In genomic region chr10:131569851-131570715, GRCh38 we compare ENCODE assay signal across 18 cellular contexts.
A peak's percentile ranks its signal among the peaks of the same experiment; 100 is the strongest.
DNase-seq lines count a peak whose midpoint lies in the region; ATAC-seq and TF ChIP-seq lines count a peak whose summit lies in the region.
"Had no signal": no experiment of that assay in that cellular context is flagged by ENCODE, and none has a peak within 500 bp of the region (broad histone marks: within the 10 kb centered on the region; RNA-seq: fewer than 3 reads in every experiment).

No MANE protein-coding gene starts in this region.

- intact Hi-C loops in right cardiac atrium (cut with DNase I) (no loop called here), OCI-LY7 (cut with micrococcal nuclease; ENCODE audit: unreplicated experiment) (no loop called here), right lobe of liver (cut with DNase I) (no loop called here), Caco-2 (cut with micrococcal nuclease; ENCODE audit: unreplicated experiment) (no loop called here)

- H3K27ac ChIP-seq in right atrium auricular region: no peak overlapping the region
- no peak overlapping the region for H3K27ac ChIP-seq in right cardiac atrium (ENCODE audit: low read length)
- H3K27ac ChIP-seq in OCI-LY7 (ENCODE audit: low read depth, low read length, poor library complexity, severe bottlenecking): no peak overlapping the region
- H3K27ac ChIP-seq in right lobe of liver: no peak overlapping the region
- H3K27ac ChIP-seq: brain microvascular endothelial cell had no signal

- H3K36me3 ChIP-seq in right atrium auricular region: no peaks in the 10 kb centered on the region
- no peaks in the 10 kb centered on the region for H3K36me3 ChIP-seq in OCI-LY7 (ENCODE audit: insufficient read depth, low read length)
- H3K36me3 ChIP-seq in right lobe of liver: no peaks in the 10 kb centered on the region
- H3K36me3 ChIP-seq in Caco-2 (ENCODE audit: control insufficient read depth, insufficient read depth, low read length): no peaks in the 10 kb centered on the region
- H3K36me3 ChIP-seq: brain microvascular endothelial cell had no signal

- TF ChIP-seq POLR2A in right lobe of liver (IDR thresholded peaks at IDR 0.05) (no peak), GM18505 (IDR thresholded peaks at IDR 0.05; ENCODE audit: borderline replicate concordance, extremely low read depth, insufficient read depth, insufficient read length) (no peak)

- H3K4me1 ChIP-seq in right atrium auricular region (no peaks in the 10 kb centered on the region), right cardiac atrium (ENCODE audit: control insufficient read depth, insufficient read depth, low read length) (no peaks in the 10 kb centered on the region), OCI-LY7 (ENCODE audit: insufficient read depth, low read length, poor library complexity, severe bottlenecking) (no peaks in the 10 kb centered on the region), right lobe of liver (no peaks in the 10 kb centered on the region), Caco-2 (no peaks in the 10 kb centered on the region)

- no TSS peak for BruUV-seq in OCI-LY7 (replicated peaks; lab: Mats Ljungman, UMichigan)
- no TSS peak for BruUV-seq in Caco-2 (replicated peaks; lab: Mats Ljungman, UMichigan)

- no peak overlapping the region for H3K4me3 ChIP-seq in right atrium auricular region
- H3K4me3 ChIP-seq in right cardiac atrium (ENCODE audit: low read length): no peak overlapping the region
- H3K4me3 ChIP-seq in OCI-LY7 (ENCODE audit: low read depth, low read length, poor library complexity, severe bottlenecking): no peak overlapping the region
- H3K4me3 ChIP-seq in right lobe of liver: no peak overlapping the region
- H3K4me3 ChIP-seq in Caco-2 (ENCODE audit: low read depth, low read length): no peak overlapping the region

- peaks cover 11% of the 10 kb centered on the region for H3K9me3 Mint-ChIP-seq in Caco-2 (ENCODE audit: unreplicated experiment)

- no peak overlapping the region for H3K4me3 Mint-ChIP-seq in Caco-2 (ENCODE audit: unreplicated experiment)
- H3K4me3 Mint-ChIP-seq: activated B cell treated with CpG ODN at 0.5 μM for 24 hours; stimulated activated naive CD8-positive, alpha-beta T cell treated with anti-CD3 and anti-CD28 coated beads, Interleukin-15, amount 100 ng/mL, for 72 hours had no signal

- no peaks in the 10 kb centered on the region for H3K9me2 ChIP-seq in OCI-LY7 (ENCODE audit: insufficient read depth, low read length)

- no peak for TF ChIP-seq CTCF in right atrium auricular region (IDR thresholded peaks at IDR 0.05)
- TF ChIP-seq CTCF in OCI-LY7 (conservative IDR thresholded peaks at IDR 0.05; ENCODE audit: low read length): peak; percentile 54
- TF ChIP-seq CTCF in right lobe of liver (IDR thresholded peaks at IDR 0.05): peak in 3 of 4 donors; percentile 13 to 33 (median 25)
- no peak for TF ChIP-seq CTCF in Caco-2 (IDR thresholded peaks at IDR 0.05; ENCODE audit: insufficient read depth in 1 of 2, low read depth in 1 of 2, low read length in 1 of 2, severe bottlenecking in 1 of 2, unreplicated experiment in 1 of 2)

- WGBS in right cardiac atrium: 68% methylated on average over 21 of the region's 21 CpGs
- 44% methylated on average over 4 of the region's 21 CpGs for WGBS in right lobe of liver (ENCODE audit: insufficient coverage, low coverage, low lambda C conversion rate, missing lambda C conversion rate)

- no peaks in the 10 kb centered on the region for H3K4me1 Mint-ChIP-seq in Caco-2 (ENCODE audit: low read depth, unreplicated experiment)
- H3K4me1 Mint-ChIP-seq: activated B cell treated with CpG ODN at 0.5 μM for 24 hours; stimulated activated naive CD8-positive, alpha-beta T cell treated with anti-CD3 and anti-CD28 coated beads, Interleukin-15, amount 100 ng/mL, for 72 hours had no signal

- peaks cover 0 to 10% of the 10 kb centered on the region in 2 donors for H3K9me3 ChIP-seq in right atrium auricular region
- no peaks in the 10 kb centered on the region for H3K9me3 ChIP-seq in right cardiac atrium (ENCODE audit: control insufficient read depth, low read length)
- no peaks in the 10 kb centered on the region for H3K9me3 ChIP-seq in OCI-LY7 (ENCODE audit: low read length)
- H3K9me3 ChIP-seq in right lobe of liver: no peaks in the 10 kb centered on the region
- H3K9me3 ChIP-seq in Caco-2: no peaks in the 10 kb centered on the region

- H4K20me1 ChIP-seq in OCI-LY7 (ENCODE audit: insufficient read depth, low read length): no peaks in the 10 kb centered on the region

- no peaks in the 10 kb centered on the region for H3K79me2 ChIP-seq in OCI-LY7 (ENCODE audit: insufficient read depth, low read depth, low read length)

- H3K36me3 Mint-ChIP-seq in Caco-2 (ENCODE audit: insufficient read depth, unreplicated experiment): no peaks in the 10 kb centered on the region
- H3K36me3 Mint-ChIP-seq: activated naive CD4-positive, alpha-beta T cell treated with anti-CD3 and anti-CD28 coated beads, Interleukin-2, amount 50 U/mL, for 72 hours had no signal

- POLR2A ChIA-PET in OCI-LY7 (lab: Charles Lee): no interaction called here
- POLR2A ChIA-PET in Caco-2 (lab: Charles Lee): no interaction called here

- no peak for ATAC-seq in right cardiac atrium
- peak in 1 of 4 donors; percentile 15 for ATAC-seq in right lobe of liver
- no peak for ATAC-seq in GM18505 (IDR thresholded peaks at IDR 0.05; ENCODE audit: unreplicated experiment)
- no peak for ATAC-seq in GM21786 (IDR thresholded peaks at IDR 0.05; ENCODE audit: unreplicated experiment)
- ATAC-seq: activated naive CD4-positive, alpha-beta T cell treated with anti-CD3 and anti-CD28 coated beads, Interleukin-2, amount 50 U/mL, for 72 hours; left colon; stimulated activated naive CD8-positive, alpha-beta T cell treated with anti-CD3 and anti-CD28 coated beads, Interleukin-15, amount 100 ng/mL, for 72 hours had no signal

- H3K27me3 ChIP-seq in right atrium auricular region (no peaks in the 10 kb centered on the region), right cardiac atrium (ENCODE audit: control insufficient read depth, insufficient read depth) (no peaks in the 10 kb centered on the region), right lobe of liver (no peaks in the 10 kb centered on the region), Caco-2 (replicated peaks; ENCODE audit: control insufficient read depth, insufficient read depth, low read length) (no peaks in the 10 kb centered on the region)
- H3K27me3 ChIP-seq: brain microvascular endothelial cell had no signal

- CTCF ChIA-PET in OCI-LY7 (lab: Charles Lee; ENCODE audit: unreplicated experiment) (no interaction called here), Caco-2 (lab: Charles Lee) (no interaction called here)

- H3K27me3 Mint-ChIP-seq in Caco-2 (ENCODE audit: insufficient read depth, unreplicated experiment): peaks cover 8% of the 10 kb centered on the region
- H3K27me3 Mint-ChIP-seq: activated B cell treated with CpG ODN at 0.5 μM for 24 hours; stimulated activated naive CD8-positive, alpha-beta T cell treated with anti-CD3 and anti-CD28 coated beads, Interleukin-15, amount 100 ng/mL, for 72 hours had no signal

- DNase-seq in right atrium auricular region (ENCODE audit: low spot score) (peak; percentile 48), right cardiac atrium (no peak), OCI-LY7 (ENCODE audit: low spot score) (no peak), right lobe of liver (peak in 1 of 3 donors; percentile 34), AG08396 (ENCODE audit: low spot score) (no peak), Caco-2 (no peak)
- DNase-seq: activated B cell treated with CpG ODN at 0.5 μM for 24 hours; activated T-cell treated with anti-CD3 and anti-CD28 coated beads for 4 hours; brain microvascular endothelial cell; hippocampal formation; left colon; NCI-H1694 treated with DMSO at 0.1 percent for 48 hours; NCI-H774; RPMI8226; stimulated activated naive CD8-positive, alpha-beta T cell treated with anti-CD3 and anti-CD28 coated beads, Interleukin-15, amount 100 ng/mL, for 72 hours had no signal

- H2AFZ ChIP-seq in OCI-LY7 (ENCODE audit: low read length): no peak overlapping the region

- H3K4me2 ChIP-seq in OCI-LY7 (ENCODE audit: low read length): no peak overlapping the region

- H3K27ac Mint-ChIP-seq in Caco-2 (ENCODE audit: unreplicated experiment): no peak overlapping the region
- H3K27ac Mint-ChIP-seq: activated B cell treated with CpG ODN at 0.5 μM for 24 hours; activated naive CD4-positive, alpha-beta T cell treated with anti-CD3 and anti-CD28 coated beads, Interleukin-2, amount 50 U/mL, for 72 hours; stimulated activated naive CD8-positive, alpha-beta T cell treated with anti-CD3 and anti-CD28 coated beads, Interleukin-15, amount 100 ng/mL, for 72 hours had no signal

Comparison
In these comparisons a context has a peak if more than half of its experiments do, and no peak if none do; other contexts are left out.
1. CTCF ChIP-seq: peak in OCI-LY7 (single experiment) and right lobe of liver (3 of 4); none in right atrium auricular region (0 of 2) and Caco-2 (0 of 2).